32 cellular contexts compared by ENCODE assay signal in the genomic region with DNA sequence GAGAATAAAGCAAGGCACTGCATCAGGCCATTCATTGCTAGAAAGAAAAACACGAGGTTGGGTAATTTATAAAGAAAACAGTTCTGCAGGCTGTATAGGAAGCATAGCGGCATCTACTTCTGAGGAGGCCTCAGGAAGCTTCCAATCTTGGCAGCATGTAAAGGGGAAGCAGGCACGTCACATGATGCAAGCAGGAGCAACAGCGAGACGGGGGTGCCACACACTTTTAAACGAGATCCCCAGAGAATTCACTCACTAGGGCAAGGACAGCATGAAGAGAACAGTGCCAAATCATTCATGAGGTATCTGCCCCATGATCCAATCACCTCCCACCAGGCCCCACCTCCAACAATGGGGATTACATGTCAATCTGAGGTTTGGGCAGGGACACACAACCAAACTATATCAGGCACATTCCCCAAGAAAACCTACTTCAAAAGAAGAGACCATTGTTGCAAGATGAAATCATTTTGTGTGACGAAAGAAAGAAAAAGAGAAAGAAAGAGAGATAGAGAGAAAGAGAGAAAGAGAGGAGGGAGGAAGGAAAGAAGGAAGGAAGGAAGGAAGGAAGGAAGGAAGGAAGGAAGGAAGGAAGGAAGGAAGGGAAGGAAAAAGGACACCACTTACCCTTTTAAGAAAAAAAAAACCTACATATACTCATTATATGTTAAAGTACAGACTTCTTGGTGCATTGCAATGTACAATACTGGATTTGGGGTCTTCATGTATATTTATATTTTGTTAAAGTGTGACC.
"Had no signal": no experiment of that assay in that cellular context is flagged by ENCODE, and none has a peak within 500 bp of the region (broad histone marks: within the 10 kb centered on the region; RNA-seq: fewer than 3 reads in every experiment).

No MANE protein-coding gene starts in this region.

- H3K4me3 ChIP-seq: adrenal gland, body of pancreas, gastrocnemius medialis, hepatocyte, ovary, prostate gland, skin epidermis, thoracic aorta, vagina had no signal

- DNase-seq: activated CD4-positive, alpha-beta T cell treated with anti-CD3 and anti-CD28 coated beads for 1 hour; activated CD8-positive, alpha-beta memory T cell treated with anti-CD3 and anti-CD28 coated beads, Interleukin-2, amount 10 ng/mL, durations not matched to agents 7 days and 5 days; activated CD8-positive, alpha-beta T cell treated with anti-CD3 and anti-CD28 coated beads, Interleukin-2, amount 10 ng/mL, durations not matched to agents 7 days and 5 days; activated naive CD4-positive, alpha-beta T cell treated with Interleukin-2 at 50 U/mL for 16 hours; activated naive CD8-positive, alpha-beta T cell treated with anti-CD3 and anti-CD28 coated beads for 36 hours; activated T-cell treated with anti-CD3 and anti-CD28 coated beads, Interleukin-2, amount 50 U/mL, for 48 hours; adrenal gland; aorta; body of pancreas; dermis blood vessel endothelial cell; effector CD8-positive, alpha-beta T cell; gastrocnemius medialis; islet precursor cell; left cardiac atrium; left ventricle myocardium superior; ovary; retina; stimulated activated CD4-positive, alpha-beta T cell treated with anti-CD3 and anti-CD28 coated beads, Interleukin-12 subunit alpha, Interleukin-12 subunit beta, amount 100 ng/mL, for 4 hours; stimulated activated CD4-positive, alpha-beta T cell treated with anti-CD3 and anti-CD28 coated beads, Interleukin-4, amount 100 ng/mL, for 24 hours; trophoblast cell had no signal

- H3K27ac Mint-ChIP-seq: activated CD8-positive, alpha-beta memory T cell treated with anti-CD3 and anti-CD28 coated beads, Interleukin-2, amount 10 ng/mL, durations not matched to agents 7 days and 5 days; activated CD8-positive, alpha-beta T cell treated with anti-CD3 and anti-CD28 coated beads, Interleukin-2, amount 10 ng/mL, durations not matched to agents 7 days and 5 days; activated naive CD8-positive, alpha-beta T cell treated with anti-CD3 and anti-CD28 coated beads for 36 hours; activated T-helper 2 cell treated with anti-CD3 and anti-CD28 coated beads, Interferon-gamma antibody, Interleukin-2, Interleukin-4, amounts not matched to agents 10 μg/mL and 5 μg/mL and 100 μg/mL, durations not matched to agents 14 hours and 24 hours and 36 hours; nephron; stimulated activated effector memory CD8-positive, alpha-beta T cell treated with anti-CD3 and anti-CD28 coated beads, Interleukin-12 subunit alpha, Interleukin-12 subunit beta, amount 100 ng/mL, for 72 hours; stimulated activated naive CD8-positive, alpha-beta T cell treated with anti-CD3 and anti-CD28 coated beads, Interleukin-15, Interleukin-2, amounts not matched to agents 100 ng/mL and 50 ng/mL, for 24 hours had no signal

- ATAC-seq: activated CD8-positive, alpha-beta memory T cell treated with anti-CD3 and anti-CD28 coated beads, Interleukin-2, amount 10 ng/mL, durations not matched to agents 7 days and 5 days; activated CD8-positive, alpha-beta T cell treated with anti-CD3 and anti-CD28 coated beads, Interleukin-2, amount 10 ng/mL, durations not matched to agents 7 days and 5 days; body of pancreas; gastrocnemius medialis; left cardiac atrium; left ventricle myocardium superior; sciatic nerve; stimulated activated effector memory CD8-positive, alpha-beta T cell treated with anti-CD3 and anti-CD28 coated beads, Interleukin-12 subunit alpha, Interleukin-12 subunit beta, amount 100 ng/mL, for 72 hours had no signal

- H2AFZ ChIP-seq: hepatocyte had no signal

- H3K4me2 ChIP-seq: hepatocyte had no signal

- H3K27ac ChIP-seq: adrenal gland, body of pancreas, epithelial cell of prostate, gastrocnemius medialis, hepatocyte, neutrophil, ovary, prostate gland, skin epidermis, thoracic aorta, vagina had no signal

- H3K36me3 ChIP-seq: adrenal gland, gastrocnemius medialis, neutrophil, ovary, prostate gland, thoracic aorta, vagina had no signal

- H3K9me3 ChIP-seq: adrenal gland, body of pancreas, gastrocnemius medialis, neutrophil, ovary, prostate gland, thoracic aorta, vagina had no signal

- H3K4me3 Mint-ChIP-seq: activated CD8-positive, alpha-beta memory T cell treated with anti-CD3 and anti-CD28 coated beads, Interleukin-2, amount 10 ng/mL, durations not matched to agents 7 days and 5 days; activated CD8-positive, alpha-beta T cell treated with anti-CD3 and anti-CD28 coated beads, Interleukin-2, amount 10 ng/mL, durations not matched to agents 7 days and 5 days; activated naive CD8-positive, alpha-beta T cell treated with anti-CD3 and anti-CD28 coated beads for 36 hours; nephron; stimulated activated effector memory CD8-positive, alpha-beta T cell treated with anti-CD3 and anti-CD28 coated beads, Interleukin-12 subunit alpha, Interleukin-12 subunit beta, amount 100 ng/mL, for 72 hours; stimulated activated naive CD8-positive, alpha-beta T cell treated with anti-CD3 and anti-CD28 coated beads, Interleukin-15, Interleukin-2, amounts not matched to agents 100 ng/mL and 50 ng/mL, for 24 hours had no signal

- H3K79me2 ChIP-seq: hepatocyte had no signal

- H3K27me3 ChIP-seq: adrenal gland, body of pancreas, gastrocnemius medialis, hepatocyte, neutrophil, ovary, vagina had no signal

- H3K4me1 Mint-ChIP-seq: activated CD8-positive, alpha-beta memory T cell treated with anti-CD3 and anti-CD28 coated beads, Interleukin-2, amount 10 ng/mL, durations not matched to agents 7 days and 5 days; activated naive CD8-positive, alpha-beta T cell treated with anti-CD3 and anti-CD28 coated beads for 36 hours; stimulated activated effector memory CD8-positive, alpha-beta T cell treated with anti-CD3 and anti-CD28 coated beads, Interleukin-12 subunit alpha, Interleukin-12 subunit beta, amount 100 ng/mL, for 72 hours had no signal

- H3K4me1 ChIP-seq: adrenal gland, body of pancreas, gastrocnemius medialis, prostate gland, vagina had no signal

- H3K36me3 Mint-ChIP-seq: activated CD8-positive, alpha-beta memory T cell treated with anti-CD3 and anti-CD28 coated beads, Interleukin-2, amount 10 ng/mL, durations not matched to agents 7 days and 5 days; activated naive CD8-positive, alpha-beta T cell treated with anti-CD3 and anti-CD28 coated beads for 36 hours; stimulated activated effector memory CD8-positive, alpha-beta T cell treated with anti-CD3 and anti-CD28 coated beads, Interleukin-12 subunit alpha, Interleukin-12 subunit beta, amount 100 ng/mL, for 72 hours had no signal

- H3K9me3 Mint-ChIP-seq: activated naive CD8-positive, alpha-beta T cell treated with anti-CD3 and anti-CD28 coated beads for 36 hours; activated T-helper 2 cell treated with anti-CD3 and anti-CD28 coated beads, Interferon-gamma antibody, Interleukin-2, Interleukin-4, amounts not matched to agents 10 μg/mL and 5 μg/mL and 100 μg/mL, durations not matched to agents 14 hours and 24 hours and 36 hours; stimulated activated effector memory CD8-positive, alpha-beta T cell treated with anti-CD3 and anti-CD28 coated beads, Interleukin-12 subunit alpha, Interleukin-12 subunit beta, amount 100 ng/mL, for 72 hours; stimulated activated naive CD8-positive, alpha-beta T cell treated with anti-CD3 and anti-CD28 coated beads, Interleukin-15, Interleukin-2, amounts not matched to agents 100 ng/mL and 50 ng/mL, for 24 hours had no signal
